In genomic region chr1:240190881-240191385, GRCh38 we compare ENCODE assay signal across 8 cellular contexts.
DNase-seq lines count a peak whose midpoint lies in the region; ATAC-seq, FAIRE-seq and TF ChIP-seq lines count a peak whose summit lies in the region.

No MANE protein-coding gene starts in this region.

- in situ Hi-C loops in T47D (cut with HindIII; ENCODE audit: low pct_unique_long_range_greater_than_20kb, low sequenced_read_pairs), result no loop called here

- ATAC-seq in GM18909 (IDR thresholded peaks at IDR 0.05; ENCODE audit: poor library complexity, unreplicated experiment) (peak; percentile 35), GM18498 (IDR thresholded peaks at IDR 0.05; ENCODE audit: unreplicated experiment) (no peak), HG03159 (IDR thresholded peaks at IDR 0.05; ENCODE audit: unreplicated experiment) (no peak)

- peaks cover 15% of the 10 kb centered on the region for H3K4me1 Mint-ChIP-seq in nephron

- no peak overlapping the region for H3K27ac Mint-ChIP-seq in nephron

- no peak for FAIRE-seq in GM12892 (lab: Jason Lieb, UNC)

- H3K4me3 Mint-ChIP-seq in nephron, result no peak overlapping the region

- H3K27me3 Mint-ChIP-seq in nephron (ENCODE audit: low read depth), result peaks cover 12% of the 10 kb centered on the region

- no peak for TF ChIP-seq POLR2A in GM12892 (IDR thresholded peaks at IDR 0.05; ENCODE audit: low read depth, low read length)

- H3K9me3 Mint-ChIP-seq in nephron, result no peaks in the 10 kb centered on the region

- peak; percentile 53 to 74 (median 63) for TF ChIP-seq CTCF in nephron (IDR thresholded peaks at IDR 0.05; ENCODE audit: unreplicated experiment in 3 of 3)

- no peaks in the 10 kb centered on the region for H3K36me3 Mint-ChIP-seq in nephron (ENCODE audit: low read depth)

- peak; percentile 93 for DNase-seq in A172 (ENCODE audit: low spot score)
- DNase-seq in NCI-H2227 treated with DMSO at 0.1 percent for 48 hours (lab: John Stamatoyannopoulos, UW), result peak; percentile 5
- DNase-seq in T47D (ENCODE audit: low read depth in 1 of 2, low spot score in 1 of 2), result peak; percentile 24 to 80
- no peak for DNase-seq in GM12892 (ENCODE audit: insufficient read length)
